Comparison of ENCODE assay signal across 8 cellular contexts in the genomic region with DNA sequence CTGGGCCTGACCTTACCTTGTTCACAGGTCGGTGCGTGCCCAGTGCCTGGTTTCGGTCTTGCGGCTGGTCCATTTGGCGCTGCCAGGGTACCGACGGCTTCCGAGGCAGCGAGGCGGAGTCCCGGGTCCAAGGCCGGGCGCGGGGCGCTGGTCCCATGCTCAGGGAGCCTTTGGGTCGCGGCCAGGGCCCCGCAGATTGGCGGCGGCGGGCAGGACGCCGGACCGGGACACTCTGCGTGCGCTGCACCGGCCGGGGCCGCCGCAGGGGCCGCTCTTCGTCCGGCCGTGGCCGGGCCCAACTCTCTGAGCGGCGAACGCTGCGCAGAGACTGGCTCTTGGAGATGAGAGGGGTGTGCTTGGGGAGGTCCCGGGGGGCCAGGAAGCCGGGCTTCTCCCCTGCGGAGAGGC. TPM values are rescaled to one million over a fixed set of nuclear protein-coding genes. Genes with fewer than 3 reads are reported as not detected.
DNase-seq lines count a peak whose midpoint lies in the region; ATAC-seq and TF ChIP-seq lines count a peak whose summit lies in the region.
"Had no signal": no experiment of that assay in that cellular context is flagged by ENCODE, and none has a peak within 500 bp of the region (broad histone marks: within the 10 kb centered on the region; RNA-seq: fewer than 3 reads in every experiment).

No MANE protein-coding gene starts in this region.

- H3K9me3 ChIP-seq in ovary = no peaks in the 10 kb centered on the region

- intact Hi-C loops in ovary (cut with DNase I) = no loop called here

- H3K4me1 ChIP-seq in ovary (ENCODE audit: insufficient read depth) = peaks cover 20% of the 10 kb centered on the region

- H3K4me3 Mint-ChIP-seq in HFFc6 = no peak overlapping the region; the same call in 1 of the 2 replicates

- H3K4me3 ChIP-seq in fibroblast of pulmonary artery (replicated peaks; ENCODE audit: low read depth, low read length) (peak overlapping the region; percentile 53), ovary (peak overlapping the region; percentile 32)

- H3K9me3 Mint-ChIP-seq in HFFc6 = no peaks in the 10 kb centered on the region

- no peak for ATAC-seq in HG03520 (IDR thresholded peaks at IDR 0.05; ENCODE audit: unreplicated experiment)

- 0 out of 2 replicates have a peak, but pooled peaks cover 4% of the 10 kb centered on the region for H3K4me1 Mint-ChIP-seq in HFFc6 (ENCODE audit: low read depth)

- 3 to 9% (median 6%) methylated on average over 14 to 42 of the region's 42 CpGs for WGBS in ovary, 3 donors

- H3K27me3 Mint-ChIP-seq in HFFc6 (ENCODE audit: insufficient read depth) = peaks cover 13% of the 10 kb centered on the region

- H3K27me3 ChIP-seq in ovary = no peaks in the 10 kb centered on the region

- TF ChIP-seq CTCF in HFFc6 (IDR thresholded peaks at IDR 0.05) (peak; percentile 38; the same call in 1 of the 2 replicates), fibroblast of pulmonary artery (IDR thresholded peaks at IDR 0.05; ENCODE audit: low read length, missing control alignments) (peak; percentile 9), ovary (IDR thresholded peaks at IDR 0.05) (peak in 2 of 3 donors; percentile 28 to 32)

- H3K27ac ChIP-seq in ovary = peak overlapping the region in 1 of 2 donors; percentile 22
- H3K27ac ChIP-seq: WERI-Rb-1 had no signal

- no peak overlapping the region for H3K27ac Mint-ChIP-seq in HFFc6

- TF ChIP-seq EP300 in ovary (IDR thresholded peaks at IDR 0.05) = no peak

- TF ChIP-seq POLR2A in ovary (IDR thresholded peaks at IDR 0.05) = no peak

- DNase-seq in HFFc6 = no peak
- DNase-seq in fibroblast of pulmonary artery (ENCODE audit: low read depth) = no peak
- peak in 2 of 5 donors; percentile 62 to 67 for DNase-seq in ovary
- no peak for DNase-seq in NCI-H82 treated with DMSO at 0.1 percent for 48 hours (lab: John Stamatoyannopoulos, UW; ENCODE audit: unreplicated experiment)
- no peak for DNase-seq in NCI-H510A (lab: John Stamatoyannopoulos, UW)
- DNase-seq: NCI-H1694 had no signal

- H3K36me3 ChIP-seq in ovary = no peaks in the 10 kb centered on the region
- H3K36me3 ChIP-seq: WERI-Rb-1 had no signal

- H3K36me3 Mint-ChIP-seq in HFFc6 (ENCODE audit: low read depth) = no peaks in the 10 kb centered on the region

RNA-seq across cellular contexts. Expression of a gene that starts 3.3 kb away (rescaled TPM):
- total RNA-seq in HFFc6 (2021; fragmentation: NEBNext Ultra II Directional; extraction: Animal tissue kit (Norgen Biotek cat#: 25700)) = 10 to 100 TPM; 39.3 to 54.3 (median 43.1) TPM
- total RNA-seq in ovary = 10 to 100 TPM; 21.0 to 46.5 (median 41.7) TPM
- polyA plus RNA-seq in ovary = 10 to 100 TPM in 1 of 2 donors, 1 to 10 TPM in 1; 4.8 to 24.7 TPM

RNA-seq across cellular contexts. Expression of a gene that starts 11.2 kb away (rescaled TPM):
- not detected for total RNA-seq in HFFc6 (2021; fragmentation: NEBNext Ultra II Directional; extraction: Animal tissue kit (Norgen Biotek cat#: 25700))
- 1 to 10 TPM in 5 of 7 donors, under 1 TPM in 2; 0.61 to 2.6 (median 1.4) TPM for total RNA-seq in ovary
- 1 to 10 TPM in 1 of 2 donors, under 1 TPM in 1; 0.63 to 1.5 TPM for polyA plus RNA-seq in ovary

RNA-seq across cellular contexts. Expression of a gene that starts 26.2 kb away (rescaled TPM):
- total RNA-seq in HFFc6 (2021; fragmentation: NEBNext Ultra II Directional; extraction: Animal tissue kit (Norgen Biotek cat#: 25700)) = not detected
- under 1 TPM in 1 of 7 donors, not detected in 6; 0.28 TPM for total RNA-seq in ovary
- not detected for polyA plus RNA-seq in ovary

RNA-seq across cellular contexts. Expression of a gene that starts 34.3 kb away (rescaled TPM):
- 10 to 100 TPM; 49.4 to 54.4 (median 52.0) TPM for total RNA-seq in HFFc6 (2021; fragmentation: NEBNext Ultra II Directional; extraction: Animal tissue kit (Norgen Biotek cat#: 25700))
- 100 to 1,000 TPM in 3 of 7 donors, 10 to 100 TPM in 4; 85.9 to 121 (median 93.2) TPM for total RNA-seq in ovary
- polyA plus RNA-seq in ovary = 10 to 100 TPM; 70.3 to 78.5 TPM

RNA-seq across cellular contexts. Expression of a gene that starts 55.2 kb away (rescaled TPM):
- total RNA-seq in HFFc6 (2021; fragmentation: NEBNext Ultra II Directional; extraction: Animal tissue kit (Norgen Biotek cat#: 25700)) = not detected
- total RNA-seq in ovary = under 1 TPM in 2 of 7 donors, not detected in 5; 0.08 to 0.13 TPM
- polyA plus RNA-seq in ovary = under 1 TPM in 1 of 2 donors, not detected in 1; 0.13 TPM
